ENCODE assay signal across 14 cellular contexts in the genomic region with DNA sequence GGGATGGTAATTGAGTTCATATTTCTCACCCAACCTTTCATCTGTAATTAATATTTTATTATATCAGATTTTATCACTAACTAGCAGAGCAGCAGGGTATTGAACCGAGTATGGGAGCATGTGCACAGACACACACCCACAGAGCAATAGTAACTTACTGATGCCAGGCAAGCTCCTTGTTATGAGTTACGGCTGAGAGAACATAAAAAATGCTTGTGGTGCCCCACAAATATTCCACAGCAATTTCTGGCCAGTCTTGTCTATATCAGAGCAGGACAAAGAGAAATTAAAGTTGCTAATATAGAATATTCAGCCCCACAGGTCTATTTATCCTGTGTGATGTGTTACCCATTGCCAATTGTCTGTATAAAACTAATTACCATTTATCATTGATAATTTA.
"Had no signal": no experiment of that assay in that cellular context is flagged by ENCODE, and none has a peak within 500 bp of the region (broad histone marks: within the 10 kb centered on the region; RNA-seq: fewer than 3 reads in every experiment).

No MANE protein-coding gene starts in this region.

- H3K4me3 ChIP-seq: heart left ventricle, testis had no signal

- H3K27ac ChIP-seq: foreskin keratinocyte, heart left ventricle, testis had no signal

- ATAC-seq: activated CD8-positive, alpha-beta memory T cell treated with anti-CD3 and anti-CD28 coated beads, Interleukin-2, amount 10 ng/mL, durations not matched to agents 7 days and 5 days; heart left ventricle had no signal

- DNase-seq: activated CD4-positive, alpha-beta T cell treated with anti-CD3 and anti-CD28 coated beads, Interleukin-2, amount 50 U/mL, for 48 hours; activated CD4-positive, CD25-positive, alpha-beta regulatory T cell treated with anti-CD3 and anti-CD28 coated beads, Interleukin-2, amount 50 U/mL, for 72 hours; activated CD8-positive, alpha-beta memory T cell treated with anti-CD3 and anti-CD28 coated beads, Interleukin-2, amount 10 ng/mL, durations not matched to agents 7 days and 5 days; activated effector memory CD4-positive, alpha-beta T cell treated with Interleukin-2 at 50 U/mL for 16 hours; activated T-cell treated with anti-CD3 and anti-CD28 coated beads, Interleukin-2, amount 50 U/mL, for 24 hours; anterior cingulate cortex; dermis blood vessel endothelial cell; endodermal cell; foreskin keratinocyte; heart left ventricle; islet precursor cell; stimulated activated CD4-positive, alpha-beta T cell treated with anti-CD3 and anti-CD28 coated beads, Interleukin-4, amount 100 ng/mL, for 24 hours; T-helper 9 cell; testis had no signal

- H3K9me3 ChIP-seq: testis had no signal

- H3K4me1 ChIP-seq: testis had no signal

- H3K27me3 ChIP-seq: foreskin keratinocyte, heart left ventricle, testis had no signal
